ENCODE assay signal across 1 cellular context in the genomic region with DNA sequence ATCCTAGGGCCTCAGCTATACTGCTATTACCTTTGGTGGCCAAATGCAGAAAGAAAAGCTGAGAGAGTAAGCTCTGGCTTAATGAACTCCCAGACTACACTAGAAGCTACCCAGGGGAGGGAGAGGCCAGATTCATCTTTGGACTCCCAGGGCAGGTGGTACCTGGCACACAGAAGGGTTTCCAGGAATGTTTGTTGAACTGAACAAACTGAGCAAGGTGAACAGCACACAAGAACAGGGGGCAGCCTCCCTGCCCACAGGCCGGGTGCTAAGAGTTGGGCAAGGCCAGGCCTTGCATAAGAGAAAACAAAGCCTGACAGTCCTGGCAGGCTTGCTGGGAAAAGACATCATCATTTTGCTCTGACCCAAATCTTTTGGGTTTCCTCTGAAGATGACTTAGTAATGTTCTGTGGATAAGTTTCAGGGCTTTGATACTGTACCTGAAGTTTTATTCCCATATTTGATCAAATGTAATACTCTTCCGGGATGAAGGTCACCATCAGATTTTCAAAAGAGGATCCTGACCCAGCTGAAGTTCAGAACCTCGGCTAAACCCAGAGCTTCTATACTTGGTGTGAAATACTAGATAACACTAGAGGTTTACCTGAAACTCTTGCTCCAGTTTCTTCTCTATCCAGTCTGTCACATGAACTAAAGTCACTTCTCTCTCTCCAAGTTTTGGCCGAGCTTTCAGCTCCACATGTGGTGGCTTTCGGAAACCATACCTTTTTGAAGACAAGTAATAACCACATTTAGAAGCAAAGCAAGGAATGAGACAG.
TF ChIP-seq lines count a peak whose summit lies in the region.

No MANE protein-coding gene starts in this region.

TF ChIP-seq in HepG2, 621 proteins besides CTCF, POLR2A, EP300 and RAD21 (continued from another document and continues in another):
- TF ChIP-seq ZNF362 (CRISPR knock-in tag; IDR thresholded peaks at IDR 0.05; ENCODE audit: borderline replicate concordance), result peak; percentile 77; the same call in 1 of the 2 replicates
- peak; percentile 90; the same call in 1 of the 2 replicates for TF ChIP-seq KDM4B (CRISPR knock-in tag; IDR thresholded peaks at IDR 0.05)
- TF ChIP-seq RAD51 (IDR thresholded peaks at IDR 0.05; ENCODE audit: borderline replicate concordance), result no peak
- TF ChIP-seq POLR2AphosphoS5 (IDR thresholded peaks at IDR 0.05; ENCODE audit: low read depth, low read length), result peak; percentile 55; the same call in 1 of the 2 replicates
- TF ChIP-seq ZNF224 (CRISPR knock-in tag; IDR thresholded peaks at IDR 0.05), result 0 out of 2 replicates have a peak, but pooled peaks have one; percentile 59
- TF ChIP-seq ZNF407 (CRISPR knock-in tag; IDR thresholded peaks at IDR 0.05; ENCODE audit: not compliant biosample characterization), result no peak
- TF ChIP-seq ZNF468 (CRISPR knock-in tag; IDR thresholded peaks at IDR 0.05), result no peak
- peak; percentile 75; the same call in 1 of the 2 replicates for TF ChIP-seq ETV6 (CRISPR knock-in tag; conservative IDR thresholded peaks at IDR 0.05)
- TF ChIP-seq, protein P1, sequence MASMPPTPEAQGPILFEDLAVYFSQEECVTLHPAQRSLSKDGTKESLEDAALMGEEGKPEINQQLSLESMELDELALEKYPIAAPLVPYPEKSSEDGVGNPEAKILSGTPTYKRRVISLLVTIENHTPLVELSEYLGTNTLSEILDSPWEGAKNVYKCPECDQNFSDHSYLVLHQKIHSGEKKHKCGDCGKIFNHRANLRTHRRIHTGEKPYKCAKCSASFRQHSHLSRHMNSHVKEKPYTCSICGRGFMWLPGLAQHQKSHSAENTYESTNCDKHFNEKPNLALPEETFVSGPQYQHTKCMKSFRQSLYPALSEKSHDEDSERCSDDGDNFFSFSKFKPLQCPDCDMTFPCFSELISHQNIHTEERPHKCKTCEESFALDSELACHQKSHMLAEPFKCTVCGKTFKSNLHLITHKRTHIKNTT (CRISPR knock-in tag; IDR thresholded peaks at IDR 0.05), result no peak
- peak; percentile 89 for TF ChIP-seq ARNT2 (CRISPR knock-in tag; IDR thresholded peaks at IDR 0.05; ENCODE audit: low read depth)
- peak; percentile 98 for TF ChIP-seq FOXO1 (CRISPR knock-in tag; IDR thresholded peaks at IDR 0.05)
- no peak for TF ChIP-seq NONO (IDR thresholded peaks at IDR 0.05)
- peak; percentile 94 for TF ChIP-seq NONO (CRISPR knock-in tag; conservative IDR thresholded peaks at IDR 0.05)
- TF ChIP-seq SMYD3 (CRISPR knock-in tag; IDR thresholded peaks at IDR 0.05), result 0 out of 2 replicates have a peak, but pooled peaks have one; percentile 48
- TF ChIP-seq ZNF567 (CRISPR knock-in tag; IDR thresholded peaks at IDR 0.05; ENCODE audit: borderline replicate concordance), result peak; percentile 83; the same call in 1 of the 2 replicates
- TF ChIP-seq ZNF781 (CRISPR knock-in tag; IDR thresholded peaks at IDR 0.05; ENCODE audit: borderline replicate concordance, not compliant biosample characterization), result peak; percentile 95
- no peak for TF ChIP-seq JDP2 (CRISPR knock-in tag; IDR thresholded peaks at IDR 0.05; ENCODE audit: borderline replicate concordance)
- TF ChIP-seq, protein P2, sequence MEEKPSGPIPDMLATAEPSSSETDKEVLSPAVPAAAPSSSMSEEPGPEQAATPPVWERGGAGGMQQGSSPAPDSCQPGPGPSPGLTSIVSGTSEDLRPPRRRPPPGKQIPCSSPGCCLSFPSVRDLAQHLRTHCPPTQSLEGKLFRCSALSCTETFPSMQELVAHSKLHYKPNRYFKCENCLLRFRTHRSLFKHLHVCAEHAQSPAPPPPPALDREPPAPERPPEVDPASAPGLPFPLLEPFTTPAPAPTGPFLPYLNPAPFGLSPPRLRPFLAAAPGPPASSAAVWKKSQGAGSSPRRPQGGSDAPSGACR (CRISPR knock-in tag; IDR thresholded peaks at IDR 0.05), result no peak; the same call in 1 of the 2 replicates
- TF ChIP-seq SP4 (CRISPR knock-in tag; IDR thresholded peaks at IDR 0.05), result peak; percentile 74
- TF ChIP-seq ATF1 (CRISPR knock-in tag; IDR thresholded peaks at IDR 0.05), result peak; percentile 75
- peak; percentile 52 for TF ChIP-seq YY1 (IDR thresholded peaks at IDR 0.05; ENCODE audit: insufficient read depth, insufficient replicate concordance, low read depth, low read length)
- TF ChIP-seq ZNF556 (CRISPR knock-in tag; IDR thresholded peaks at IDR 0.05; ENCODE audit: borderline replicate concordance), result peak; percentile 97
- TF ChIP-seq, protein P3, sequence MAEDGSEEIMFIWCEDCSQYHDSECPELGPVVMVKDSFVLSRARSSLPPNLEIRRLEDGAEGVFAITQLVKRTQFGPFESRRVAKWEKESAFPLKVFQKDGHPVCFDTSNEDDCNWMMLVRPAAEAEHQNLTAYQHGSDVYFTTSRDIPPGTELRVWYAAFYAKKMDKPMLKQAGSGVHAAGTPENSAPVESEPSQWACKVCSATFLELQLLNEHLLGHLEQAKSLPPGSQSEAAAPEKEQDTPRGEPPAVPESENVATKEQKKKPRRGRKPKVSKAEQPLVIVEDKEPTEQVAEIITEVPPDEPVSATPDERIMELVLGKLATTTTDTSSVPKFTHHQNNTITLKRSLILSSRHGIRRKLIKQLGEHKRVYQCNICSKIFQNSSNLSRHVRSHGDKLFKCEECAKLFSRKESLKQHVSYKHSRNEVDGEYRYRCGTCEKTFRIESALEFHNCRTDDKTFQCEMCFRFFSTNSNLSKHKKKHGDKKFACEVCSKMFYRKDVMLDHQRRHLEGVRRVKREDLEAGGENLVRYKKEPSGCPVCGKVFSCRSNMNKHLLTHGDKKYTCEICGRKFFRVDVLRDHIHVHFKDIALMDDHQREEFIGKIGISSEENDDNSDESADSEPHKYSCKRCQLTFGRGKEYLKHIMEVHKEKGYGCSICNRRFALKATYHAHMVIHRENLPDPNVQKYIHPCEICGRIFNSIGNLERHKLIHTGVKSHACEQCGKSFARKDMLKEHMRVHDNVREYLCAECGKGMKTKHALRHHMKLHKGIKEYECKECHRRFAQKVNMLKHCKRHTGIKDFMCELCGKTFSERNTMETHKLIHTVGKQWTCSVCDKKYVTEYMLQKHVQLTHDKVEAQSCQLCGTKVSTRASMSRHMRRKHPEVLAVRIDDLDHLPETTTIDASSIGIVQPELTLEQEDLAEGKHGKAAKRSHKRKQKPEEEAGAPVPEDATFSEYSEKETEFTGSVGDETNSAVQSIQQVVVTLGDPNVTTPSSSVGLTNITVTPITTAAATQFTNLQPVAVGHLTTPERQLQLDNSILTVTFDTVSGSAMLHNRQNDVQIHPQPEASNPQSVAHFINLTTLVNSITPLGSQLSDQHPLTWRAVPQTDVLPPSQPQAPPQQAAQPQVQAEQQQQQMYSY (CRISPR knock-in tag; IDR thresholded peaks at IDR 0.05), result peak; percentile 56; the same call in 1 of the 2 replicates
- no peak for TF ChIP-seq ZFP82 (CRISPR knock-in tag; IDR thresholded peaks at IDR 0.05; ENCODE audit: borderline replicate concordance)
- TF ChIP-seq CEBPG (CRISPR knock-in tag; IDR thresholded peaks at IDR 0.05), result peak; percentile 100
- peak; percentile 100 for TF ChIP-seq BCL6 (CRISPR knock-in tag; IDR thresholded peaks at IDR 0.05)
- TF ChIP-seq UBTF (CRISPR knock-in tag; IDR thresholded peaks at IDR 0.05), result peak; percentile 86
- peak; percentile 86; the same call in 1 of the 2 replicates for TF ChIP-seq BRD4 (CRISPR knock-in tag; IDR thresholded peaks at IDR 0.05)
- peak; percentile 98 for TF ChIP-seq RXRA (CRISPR knock-in tag; IDR thresholded peaks at IDR 0.05)
- TF ChIP-seq, protein P4, sequence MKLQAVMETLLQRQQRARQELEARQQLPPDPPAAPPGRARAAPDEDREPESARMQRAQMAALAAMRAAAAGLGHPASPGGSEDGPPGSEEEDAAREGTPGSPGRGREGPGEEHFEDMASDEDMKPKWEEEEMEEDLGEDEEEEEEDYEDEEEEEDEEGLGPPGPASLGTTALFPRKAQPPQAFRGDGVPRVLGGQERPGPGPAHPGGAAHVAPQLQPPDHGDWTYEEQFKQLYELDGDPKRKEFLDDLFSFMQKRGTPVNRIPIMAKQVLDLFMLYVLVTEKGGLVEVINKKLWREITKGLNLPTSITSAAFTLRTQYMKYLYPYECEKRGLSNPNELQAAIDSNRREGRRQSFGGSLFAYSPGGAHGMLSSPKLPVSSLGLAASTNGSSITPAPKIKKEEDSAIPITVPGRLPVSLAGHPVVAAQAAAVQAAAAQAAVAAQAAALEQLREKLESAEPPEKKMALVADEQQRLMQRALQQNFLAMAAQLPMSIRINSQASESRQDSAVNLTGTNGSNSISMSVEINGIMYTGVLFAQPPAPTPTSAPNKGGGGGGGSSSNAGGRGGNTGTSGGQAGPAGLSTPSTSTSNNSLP (IDR thresholded peaks at IDR 0.05; ENCODE audit: low read depth, low read length), result no peak; the same call in 1 of the 2 replicates
- 0 out of 2 replicates have a peak, but pooled peaks have one; percentile 43 for TF ChIP-seq CSRNP1 (CRISPR knock-in tag; IDR thresholded peaks at IDR 0.05)
- TF ChIP-seq ATRX (CRISPR knock-in tag; IDR thresholded peaks at IDR 0.05; ENCODE audit: borderline replicate concordance), result no peak
